ENCODE assay signal across 10 cellular contexts in the genomic region with DNA sequence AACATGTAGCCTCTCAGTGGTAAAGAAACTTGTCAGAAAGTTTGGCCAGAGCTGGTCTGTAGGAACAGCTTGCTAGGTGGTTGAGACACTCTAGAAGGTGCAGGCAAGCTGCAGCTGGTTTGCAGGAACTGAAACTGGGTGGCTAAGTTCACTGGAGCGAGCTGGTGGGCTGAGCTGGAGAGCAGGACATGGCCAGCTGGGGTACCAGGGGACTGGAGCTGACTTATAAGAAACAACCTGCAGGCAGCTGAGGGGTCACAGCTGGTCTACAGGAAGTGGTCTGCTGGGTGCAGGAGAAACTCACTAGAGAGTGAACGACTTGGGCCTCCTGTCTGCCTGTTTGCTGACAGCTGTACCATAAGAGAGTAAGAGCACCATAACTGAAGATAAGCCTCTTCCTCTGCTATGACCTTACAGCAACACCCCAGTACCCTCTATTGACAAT.
DNase-seq lines count a peak whose midpoint lies in the region; ATAC-seq and TF ChIP-seq lines count a peak whose summit lies in the region.
"Had no signal": no experiment of that assay in that cellular context is flagged by ENCODE, and none has a peak within 500 bp of the region (broad histone marks: within the 10 kb centered on the region; RNA-seq: fewer than 3 reads in every experiment).

No MANE protein-coding gene starts in this region.

- H3K27me3 ChIP-seq in CD4-positive, alpha-beta T cell (ENCODE audit: control insufficient read depth, insufficient read depth, low read length) = no peaks in the 10 kb centered on the region

- H3K27me3 Mint-ChIP-seq in activated naive CD8-positive, alpha-beta T cell treated with anti-CD3 and anti-CD28 coated beads, Interleukin-2, amount 50 U/mL, for 24 hours = peaks cover 4% of the 10 kb centered on the region
- H3K27me3 Mint-ChIP-seq in activated naive CD8-positive, alpha-beta T cell treated with anti-CD3 and anti-CD28 coated beads for 36 hours = peaks cover 33% of the 10 kb centered on the region
- H3K27me3 Mint-ChIP-seq in CD4-positive, alpha-beta T cell = peaks cover 35% of the 10 kb centered on the region

- no peak overlapping the region for H3K27ac ChIP-seq in CD4-positive, alpha-beta T cell (ENCODE audit: low read depth, low read length)
- H3K27ac ChIP-seq: parathyroid adenoma had no signal

- H3K4me1 Mint-ChIP-seq in activated naive CD8-positive, alpha-beta T cell treated with anti-CD3 and anti-CD28 coated beads, Interleukin-2, amount 50 U/mL, for 24 hours = no peaks in the 10 kb centered on the region
- H3K4me1 Mint-ChIP-seq in activated naive CD8-positive, alpha-beta T cell treated with anti-CD3 and anti-CD28 coated beads for 36 hours = no peaks in the 10 kb centered on the region
- H3K4me1 Mint-ChIP-seq in CD4-positive, alpha-beta T cell (ENCODE audit: low read depth) = no peaks in the 10 kb centered on the region

- POLR2A ChIA-PET in CD4-positive, alpha-beta T cell (lab: Charles Lee) = no interaction called here

- no peaks in the 10 kb centered on the region for H3K36me3 Mint-ChIP-seq in activated naive CD8-positive, alpha-beta T cell treated with anti-CD3 and anti-CD28 coated beads, Interleukin-2, amount 50 U/mL, for 24 hours (ENCODE audit: low read depth)
- H3K36me3 Mint-ChIP-seq in activated naive CD8-positive, alpha-beta T cell treated with anti-CD3 and anti-CD28 coated beads for 36 hours = no peaks in the 10 kb centered on the region
- H3K36me3 Mint-ChIP-seq in CD4-positive, alpha-beta T cell (ENCODE audit: low read depth) = no peaks in the 10 kb centered on the region

- intact Hi-C loops in CD4-positive, alpha-beta T cell (cut with DNase I, micrococcal nuclease) = no loop called here

- H3K27ac Mint-ChIP-seq in activated naive CD8-positive, alpha-beta T cell treated with anti-CD3 and anti-CD28 coated beads, Interleukin-2, amount 50 U/mL, for 24 hours = no peak overlapping the region
- H3K27ac Mint-ChIP-seq in activated naive CD8-positive, alpha-beta T cell treated with anti-CD3 and anti-CD28 coated beads for 36 hours = no peak overlapping the region
- no peak overlapping the region for H3K27ac Mint-ChIP-seq in CD4-positive, alpha-beta T cell

- ATAC-seq in activated naive CD8-positive, alpha-beta T cell treated with anti-CD3 and anti-CD28 coated beads, Interleukin-2, amount 50 U/mL, for 24 hours = peak; percentile 36
- ATAC-seq in HG02938 (IDR thresholded peaks at IDR 0.05; ENCODE audit: unreplicated experiment) = peak; percentile 96
- no peak for ATAC-seq in CD4-positive, alpha-beta T cell (ENCODE audit: poor library complexity)

- CTCF ChIA-PET in CD4-positive, alpha-beta T cell (lab: Charles Lee) = interaction anchor here (0.8 kb wide), 1 partner anchor 33 kb away, joined by 3 read pairs; no protein-coding TSS in a partner anchor

- peak; percentile 4 for DNase-seq in activated naive CD8-positive, alpha-beta T cell treated with anti-CD3 and anti-CD28 coated beads, Interleukin-2, amount 50 U/mL, for 24 hours
- no peak for DNase-seq in activated naive CD8-positive, alpha-beta T cell treated with anti-CD3 and anti-CD28 coated beads for 36 hours
- DNase-seq in NAMALWA (ENCODE audit: low spot score) (peak; percentile 96), AG08396 (ENCODE audit: low spot score) (no peak), NCI-H748 treated with DMSO at 0.1 percent for 48 hours (lab: John Stamatoyannopoulos, UW) (no peak)
- DNase-seq in CD4-positive, alpha-beta T cell = no peak
- no peak for DNase-seq in activated CD8-positive, alpha-beta memory T cell treated with anti-CD3 and anti-CD28 coated beads for 24 hours
- DNase-seq: activated CD4-positive, alpha-beta T cell treated with anti-CD3 and anti-CD28 coated beads for 48 hours had no signal

- no peak for TF ChIP-seq CTCF in CD4-positive, alpha-beta T cell (IDR thresholded peaks at IDR 0.05)

- no peaks in the 10 kb centered on the region for H3K9me3 Mint-ChIP-seq in activated naive CD8-positive, alpha-beta T cell treated with anti-CD3 and anti-CD28 coated beads, Interleukin-2, amount 50 U/mL, for 24 hours
- no peaks in the 10 kb centered on the region for H3K9me3 Mint-ChIP-seq in activated naive CD8-positive, alpha-beta T cell treated with anti-CD3 and anti-CD28 coated beads for 36 hours
- no peaks in the 10 kb centered on the region for H3K9me3 Mint-ChIP-seq in CD4-positive, alpha-beta T cell

- H3K4me3 Mint-ChIP-seq in activated naive CD8-positive, alpha-beta T cell treated with anti-CD3 and anti-CD28 coated beads, Interleukin-2, amount 50 U/mL, for 24 hours = no peak overlapping the region
- H3K4me3 Mint-ChIP-seq in activated naive CD8-positive, alpha-beta T cell treated with anti-CD3 and anti-CD28 coated beads for 36 hours = no peak overlapping the region
- H3K4me3 Mint-ChIP-seq in CD4-positive, alpha-beta T cell = no peak overlapping the region

- H3K9me3 ChIP-seq in CD4-positive, alpha-beta T cell (ENCODE audit: control insufficient read depth, low read length) = no peaks in the 10 kb centered on the region

Comparison
In these comparisons a context has a peak if more than half of its experiments do, and no peak if none do; other contexts are left out.
1. DNase-seq: peak in activated naive CD8-positive, alpha-beta T cell treated with anti-CD3 and anti-CD28 coated beads, Interleukin-2, amount 50 U/mL, for 24 hours (single experiment) and NAMALWA (single experiment); none in activated naive CD8-positive, alpha-beta T cell treated with anti-CD3 and anti-CD28 coated beads for 36 hours (single experiment), CD4-positive, alpha-beta T cell (0 of 10), AG08396 (single experiment), activated CD8-positive, alpha-beta memory T cell treated with anti-CD3 and anti-CD28 coated beads for 24 hours (single experiment) and NCI-H748 treated with DMSO at 0.1 percent for 48 hours (single experiment).